15 cellular contexts compared by ENCODE assay signal in genomic region chr7:108813247-108814014, GRCh38.
"Had no signal": no experiment of that assay in that cellular context is flagged by ENCODE, and none has a peak within 500 bp of the region (broad histone marks: within the 10 kb centered on the region; RNA-seq: fewer than 3 reads in every experiment).

No MANE protein-coding gene starts in this region.

- H3K27ac Mint-ChIP-seq: activated CD4-positive, alpha-beta memory T cell treated with anti-CD3 and anti-CD28 coated beads, Interleukin-2, amount 10 ng/mL, durations not matched to agents 7 days and 5 days; activated naive CD4-positive, alpha-beta T cell treated with anti-CD3 and anti-CD28 coated beads for 36 hours; activated T-helper 17 cell treated with anti-CD3 and anti-CD28 coated beads, Interleukin-2, amount 50 U/mL, for 72 hours; naive thymus-derived CD4-positive, alpha-beta T cell; stimulated activated memory B cell treated with anti-CD40 and anti-IgM and Interleukin-4, amounts not matched to agents 10 μg/mL and 1 μg/mL and 100 μg/mL, for 72 hours had no signal

- ATAC-seq: activated T-helper 17 cell treated with anti-CD3 and anti-CD28 coated beads, Interleukin-2, amount 50 U/mL, for 72 hours; left colon; naive thymus-derived CD4-positive, alpha-beta T cell; stimulated activated memory B cell treated with anti-CD40 and anti-IgM and Interleukin-4, amounts not matched to agents 10 μg/mL and 1 μg/mL and 100 μg/mL, for 72 hours had no signal

- H3K9me3 Mint-ChIP-seq: activated naive CD4-positive, alpha-beta T cell treated with anti-CD3 and anti-CD28 coated beads for 36 hours; activated T-helper 17 cell treated with anti-CD3 and anti-CD28 coated beads, Interleukin-2, amount 50 U/mL, for 72 hours; stimulated activated memory B cell treated with anti-CD40 and anti-IgM and Interleukin-4, amounts not matched to agents 10 μg/mL and 1 μg/mL and 100 μg/mL, for 72 hours had no signal

- H3K9me3 ChIP-seq: neutrophil, tibial nerve had no signal

- DNase-seq: activated CD4-positive, alpha-beta memory T cell treated with anti-CD3 and anti-CD28 coated beads, Interleukin-2, amount 10 ng/mL, durations not matched to agents 7 days and 5 days; activated naive CD4-positive, alpha-beta T cell treated with anti-CD3 and anti-CD28 coated beads for 36 hours; effector CD4-positive, alpha-beta T cell; foreskin melanocyte; head of caudate nucleus; left colon; naive thymus-derived CD4-positive, alpha-beta T cell; retina had no signal

- H3K4me1 Mint-ChIP-seq: activated CD4-positive, alpha-beta memory T cell treated with anti-CD3 and anti-CD28 coated beads, Interleukin-2, amount 10 ng/mL, durations not matched to agents 7 days and 5 days; activated T-helper 17 cell treated with anti-CD3 and anti-CD28 coated beads, Interleukin-2, amount 50 U/mL, for 72 hours; naive thymus-derived CD4-positive, alpha-beta T cell; stimulated activated memory B cell treated with anti-CD40 and anti-IgM and Interleukin-4, amounts not matched to agents 10 μg/mL and 1 μg/mL and 100 μg/mL, for 72 hours had no signal

- H3K27me3 Mint-ChIP-seq: activated CD4-positive, alpha-beta memory T cell treated with anti-CD3 and anti-CD28 coated beads, Interleukin-2, amount 10 ng/mL, durations not matched to agents 7 days and 5 days; activated T-helper 17 cell treated with anti-CD3 and anti-CD28 coated beads, Interleukin-2, amount 50 U/mL, for 72 hours; stimulated activated memory B cell treated with anti-CD40 and anti-IgM and Interleukin-4, amounts not matched to agents 10 μg/mL and 1 μg/mL and 100 μg/mL, for 72 hours had no signal

- H3K27ac ChIP-seq: cardiac muscle cell, coronary artery, neutrophil, tibial nerve had no signal

- H3K4me1 ChIP-seq: tibial nerve had no signal

- H3K4me3 Mint-ChIP-seq: activated CD4-positive, alpha-beta memory T cell treated with anti-CD3 and anti-CD28 coated beads, Interleukin-2, amount 10 ng/mL, durations not matched to agents 7 days and 5 days; activated naive CD4-positive, alpha-beta T cell treated with anti-CD3 and anti-CD28 coated beads for 36 hours; activated T-helper 17 cell treated with anti-CD3 and anti-CD28 coated beads, Interleukin-2, amount 50 U/mL, for 72 hours; naive thymus-derived CD4-positive, alpha-beta T cell; stimulated activated memory B cell treated with anti-CD40 and anti-IgM and Interleukin-4, amounts not matched to agents 10 μg/mL and 1 μg/mL and 100 μg/mL, for 72 hours had no signal

- H3K27me3 ChIP-seq: cardiac muscle cell, neutrophil, tibial nerve had no signal

- H3K36me3 ChIP-seq: cardiac muscle cell, neutrophil, tibial nerve had no signal

- H3K4me3 ChIP-seq: cardiac muscle cell, coronary artery, lung, tibial nerve had no signal

- H3K36me3 Mint-ChIP-seq: naive thymus-derived CD4-positive, alpha-beta T cell; stimulated activated memory B cell treated with anti-CD40 and anti-IgM and Interleukin-4, amounts not matched to agents 10 μg/mL and 1 μg/mL and 100 μg/mL, for 72 hours had no signal
